ENCODE assay signal across 37 cellular contexts in the genomic region with DNA sequence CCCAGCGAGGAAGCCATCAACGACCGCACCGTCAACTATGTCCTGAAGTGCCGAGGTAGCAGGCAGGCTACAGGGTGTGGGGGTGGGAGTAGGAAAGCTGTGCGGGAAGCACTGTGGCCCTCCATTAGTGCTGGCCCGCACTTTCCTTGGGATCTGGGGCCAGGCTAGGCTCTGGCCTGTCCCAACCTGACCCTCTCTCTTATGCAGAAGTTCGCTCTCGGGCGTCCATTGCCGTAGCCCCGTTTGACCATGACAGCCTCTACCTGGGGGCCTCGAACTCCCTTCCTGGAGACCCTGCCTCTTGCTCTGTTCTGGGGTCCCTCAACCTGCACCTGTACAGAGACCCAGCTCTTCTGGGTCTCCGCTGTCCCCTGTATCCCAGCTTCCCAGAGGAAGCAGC. TPM values are rescaled to one million over a fixed set of nuclear protein-coding genes. Genes with fewer than 3 reads are reported as not detected.
"Had no signal": no experiment of that assay in that cellular context is flagged by ENCODE, and none has a peak within 500 bp of the region (broad histone marks: within the 10 kb centered on the region; RNA-seq: fewer than 3 reads in every experiment).

No MANE protein-coding gene starts in this region.

- H3K4me3 ChIP-seq: MG63 had no signal

- H3K27me3 ChIP-seq: MG63 had no signal

- DNase-seq: Karpas-422, Kasumi-1, MG63, MM.1S, MV-4-11, NCI-H1048, NCI-H1092, NCI-H1092 treated with DMSO at 0.1 percent for 48 hours, NCI-H1105, NCI-H1105 treated with DMSO at 0.1 percent for 48 hours, NCI-H1417, NCI-H1417 treated with DMSO at 0.1 percent for 48 hours, NCI-H1436, NCI-H1436 treated with DMSO at 0.1 percent for 48 hours, NCI-H146, NCI-H1694, NCI-H1694 treated with DMSO at 0.1 percent for 48 hours, NCI-H187, NCI-H187 treated with DMSO at 0.1 percent for 48 hours, NCI-H1930, NCI-H2029, NCI-H2029 treated with DMSO at 0.1 percent for 48 hours, NCI-H2081, NCI-H2081 treated with DMSO at 0.1 percent for 48 hours, NCI-H2107, NCI-H2171, NCI-H2171 treated with DMSO at 0.1 percent for 48 hours, NCI-H2227 treated with DMSO at 0.1 percent for 48 hours, NCI-H226, NCI-H345, NCI-H446, NCI-H446 treated with DMSO at 0.1 percent for 48 hours, NCI-H510A, NCI-H510A treated with DMSO at 0.1 percent for 48 hours had no signal

- H3K9me3 ChIP-seq: MG63 had no signal

RNA-seq across cellular contexts. Expression of gene KCTD19, which starts 38.6 kb away (rescaled TPM):
- total RNA-seq: LHCN-M2, MCF 10A, NCI-H460 had no signal

RNA-seq across cellular contexts. Expression of gene LRRC36, which starts 38.7 kb away (rescaled TPM):
- total RNA-seq: LHCN-M2, MCF 10A, NCI-H460 had no signal
